Comparison of ENCODE assay signal across 11 cellular contexts in the genomic region with DNA sequence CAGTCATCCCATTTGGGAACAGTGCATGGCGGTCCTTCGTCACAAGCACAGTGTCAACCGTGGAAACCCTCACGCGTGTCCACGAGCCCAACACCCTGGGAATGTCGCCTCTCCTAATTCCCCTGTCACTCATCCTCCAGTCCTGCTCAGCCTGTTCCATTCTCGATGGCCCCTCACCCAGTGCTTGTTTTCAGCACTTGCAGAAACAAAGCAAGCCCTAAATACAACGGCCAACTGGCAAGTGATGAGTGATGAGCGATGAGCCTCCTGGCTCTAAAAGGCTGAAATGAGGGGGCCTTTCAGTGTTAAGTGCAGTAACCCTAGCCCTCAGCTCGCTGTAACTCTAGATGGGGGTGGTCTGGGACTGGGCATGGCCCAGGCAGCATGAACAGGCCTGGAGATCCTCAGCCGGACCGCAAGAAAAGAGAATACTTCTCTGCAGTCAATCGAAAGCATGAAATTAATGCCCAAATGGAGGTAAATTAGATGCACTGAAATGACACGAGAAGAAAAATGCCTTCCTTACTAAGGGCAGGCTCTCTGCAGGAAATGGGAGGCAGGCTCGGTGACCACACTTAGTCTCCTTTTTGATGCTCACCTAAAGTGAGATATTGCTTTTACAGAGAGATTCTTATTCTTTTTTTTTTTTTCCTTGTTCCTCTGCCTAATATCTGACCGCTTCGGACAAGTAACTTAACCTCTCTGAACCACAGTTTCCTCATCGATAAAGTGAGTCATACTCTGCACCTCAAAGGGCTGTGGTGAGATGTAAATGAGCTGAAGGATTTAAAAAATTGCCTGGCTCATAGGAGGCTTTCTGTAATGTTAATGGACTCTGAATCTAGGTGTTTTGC. TPM values are rescaled to one million over a fixed set of nuclear protein-coding genes. Genes with fewer than 3 reads are reported as not detected.
DNase-seq lines count a peak whose midpoint lies in the region; ATAC-seq and TF ChIP-seq lines count a peak whose summit lies in the region.
"Had no signal": no experiment of that assay in that cellular context is flagged by ENCODE, and none has a peak within 500 bp of the region (broad histone marks: within the 10 kb centered on the region; RNA-seq: fewer than 3 reads in every experiment).

No MANE protein-coding gene starts in this region.

- intact Hi-C loops in mammary epithelial cell (cut with micrococcal nuclease) (no loop called here), thyroid gland (cut with DNase I) (no loop called here)

- H3K27ac ChIP-seq in mammary epithelial cell (ENCODE audit: insufficient read depth, low read depth, low read length) (no peak overlapping the region), thyroid gland (no peak overlapping the region)

- H2AFZ ChIP-seq in mammary epithelial cell (ENCODE audit: low read depth, low read length): no peak overlapping the region

- dilution Hi-C loops in mammary epithelial cell (cut with HindIII; ENCODE audit: low sequenced_read_pairs): no loop called here

- no peak for TF ChIP-seq POLR2A in thyroid gland (IDR thresholded peaks at IDR 0.05)

- H3K36me3 ChIP-seq in mammary epithelial cell (ENCODE audit: insufficient read depth, low read length) (no peaks in the 10 kb centered on the region), thyroid gland (no peaks in the 10 kb centered on the region)

- no peak overlapping the region for H3K4me2 ChIP-seq in mammary epithelial cell (ENCODE audit: insufficient read depth, low read depth, low read length)

- peaks cover 4% of the 10 kb centered on the region for H3K4me1 ChIP-seq in mammary epithelial cell (ENCODE audit: insufficient read depth, low read length)
- H3K4me1 ChIP-seq in thyroid gland: no peaks in the 10 kb centered on the region

- in situ Hi-C loops in mammary epithelial cell (cut with MboI; ENCODE audit: low sequenced_read_pairs in 2 of 2): no loop called here

- H4K20me1 ChIP-seq in mammary epithelial cell (ENCODE audit: insufficient read depth, low read length): no peaks in the 10 kb centered on the region

- H3K4me3 ChIP-seq in mammary epithelial cell (replicated peaks in 1 of 3; ENCODE audit: insufficient read depth in 1 of 3, low read depth in 2 of 3, low read length in 3 of 3) (no peak overlapping the region), thyroid gland (replicated peaks in 1 of 3) (no peak overlapping the region)

- peak; percentile 32 for DNase-seq in mammary epithelial cell
- no peak for DNase-seq in AG08396 (ENCODE audit: low spot score)
- DNase-seq in cerebellum (ENCODE audit: low spot score): no peak
- DNase-seq in superior temporal gyrus (ENCODE audit: extremely low spot score): no peak
- no peak for DNase-seq in thyroid gland
- DNase-seq: left cardiac atrium had no signal

- H3K27me3 ChIP-seq in mammary epithelial cell (ENCODE audit: insufficient read depth, low read length): no peaks in the 10 kb centered on the region
- H3K27me3 ChIP-seq in thyroid gland: no peaks in the 10 kb centered on the region

- ATAC-seq in GM18870 (IDR thresholded peaks at IDR 0.05; ENCODE audit: unreplicated experiment): peak; percentile 95
- ATAC-seq in GM21526 (IDR thresholded peaks at IDR 0.05; ENCODE audit: low FRiP score, unreplicated experiment): peak; percentile 88
- ATAC-seq in HG03135 (IDR thresholded peaks at IDR 0.05; ENCODE audit: unreplicated experiment): peak; percentile 81
- ATAC-seq: left cardiac atrium had no signal

- no peak for TF ChIP-seq CTCF in mammary epithelial cell (conservative IDR thresholded peaks at IDR 0.05 in 1 of 2, IDR thresholded peaks at IDR 0.05 in 1 of 2; ENCODE audit: extremely low read depth in 1 of 2, insufficient read depth in 1 of 2, low read depth in 1 of 2, low read length in 2 of 2)
- no peak for TF ChIP-seq CTCF in thyroid gland (IDR thresholded peaks at IDR 0.05)

- CTCF ChIA-PET in mammary epithelial cell (lab: Charles Lee; ENCODE audit: low non-redundant PET): no interaction called here

- no TSS peak for BruUV-seq in mammary epithelial cell (replicated peaks; lab: Mats Ljungman, UMichigan)

- 47% methylated on average over 19 of the region's 19 CpGs for WGBS in mammary epithelial cell (ENCODE audit: low coverage, missing lambda C conversion rate)
- WGBS in thyroid gland, 2 donors: 51 to 53% methylated on average over 19 of the region's 19 CpGs

- no peaks in the 10 kb centered on the region for H3K79me2 ChIP-seq in mammary epithelial cell (ENCODE audit: insufficient read depth, low read length)

- no peak overlapping the region for H3K9ac ChIP-seq in mammary epithelial cell (ENCODE audit: insufficient read depth, low read length)

- H3K9me3 ChIP-seq in mammary epithelial cell (replicated peaks; ENCODE audit: insufficient read depth, low read length) (no peaks in the 10 kb centered on the region), thyroid gland (no peaks in the 10 kb centered on the region)

RNA-seq across cellular contexts. Expression of a gene that starts 22.9 kb away (rescaled TPM):
- total RNA-seq in mammary epithelial cell: not detected
- not detected for polyA plus RNA-seq in mammary epithelial cell
- not detected for polyA minus RNA-seq in mammary epithelial cell
- total RNA-seq in cerebellum: not detected
- 1 to 10 TPM in 1 of 4 donors, not detected in 3; 3.3 TPM for total RNA-seq in thyroid gland
- total RNA-seq: left cardiac atrium, LHCN-M2, subcutaneous adipose tissue had no signal
